22 cellular contexts compared by ENCODE assay signal in the genomic region with DNA sequence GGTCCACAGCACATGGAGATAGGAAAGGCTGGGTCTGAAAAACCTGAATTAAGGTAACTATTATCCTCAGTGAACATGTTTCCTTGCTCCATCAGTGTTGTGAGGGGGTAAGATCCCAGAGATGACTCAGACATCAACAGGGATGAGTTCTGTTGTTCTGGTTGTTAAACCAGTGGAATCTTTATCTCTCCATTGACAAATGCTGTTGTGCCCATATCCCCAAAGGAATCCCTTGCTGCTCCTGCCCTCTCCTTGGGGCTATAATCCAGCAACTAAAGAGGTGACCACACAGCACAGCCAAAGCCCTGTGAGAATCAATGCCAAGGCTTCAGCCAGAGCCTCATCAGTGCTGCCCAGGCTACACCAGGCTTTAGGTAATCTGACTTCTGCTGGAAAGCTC.
"Had no signal": no experiment of that assay in that cellular context is flagged by ENCODE, and none has a peak within 500 bp of the region (broad histone marks: within the 10 kb centered on the region; RNA-seq: fewer than 3 reads in every experiment).

No MANE protein-coding gene starts in this region.

- H3K27ac ChIP-seq: foreskin keratinocyte, neutrophil had no signal

- FAIRE-seq: urothelium cell line had no signal

- H3K4me3 ChIP-seq: breast epithelium, transverse colon had no signal

- ATAC-seq: activated CD8-positive, alpha-beta memory T cell treated with anti-CD3 and anti-CD28 coated beads, Interleukin-2, amount 10 ng/mL, durations not matched to agents 7 days and 5 days; activated CD8-positive, alpha-beta T cell treated with anti-CD3 and anti-CD28 coated beads, Interleukin-2, amount 10 ng/mL, durations not matched to agents 7 days and 5 days; activated naive CD4-positive, alpha-beta T cell treated with anti-CD3 and anti-CD28 coated beads, Interleukin-2, amount 50 U/mL, for 72 hours; esophagus mucosa; foreskin keratinocyte; left cardiac atrium; left ventricle myocardium superior; stimulated activated naive B cell treated with anti-CD40 and anti-IgM and Interleukin-4, amounts not matched to agents 10 μg/mL and 1 μg/mL and 100 μg/mL, for 72 hours had no signal

- H3K9me3 ChIP-seq: breast epithelium, neutrophil, transverse colon had no signal

- DNase-seq: activated B cell treated with CpG ODN at 0.5 μM for 24 hours; activated CD8-positive, alpha-beta memory T cell treated with anti-CD3 and anti-CD28 coated beads, Interleukin-2, amount 10 ng/mL, durations not matched to agents 7 days and 5 days; activated CD8-positive, alpha-beta T cell treated with anti-CD3 and anti-CD28 coated beads, Interleukin-2, amount 10 ng/mL, durations not matched to agents 7 days and 5 days; activated T-cell treated with anti-CD3 and anti-CD28 coated beads, Interleukin-2, amount 50 U/mL, for 48 hours; central memory CD4-positive, alpha-beta T cell; foreskin keratinocyte; left cardiac atrium; left ventricle myocardium superior; mammary epithelial cell; naive B cell; nephron progenitor cell; retina; stimulated activated CD4-positive, alpha-beta T cell treated with anti-CD3 and anti-CD28 coated beads, Interleukin-15, amount 100 ng/mL, for 24 hours; stimulated activated CD4-positive, alpha-beta T cell treated with anti-CD3 and anti-CD28 coated beads, Interleukin-2, amount 100 ng/mL, for 24 hours; stimulated activated naive B cell treated with anti-CD40 and anti-IgM and Interleukin-4, amounts not matched to agents 10 μg/mL and 1 μg/mL and 100 μg/mL, for 72 hours; T-helper 1 cell; transverse colon had no signal

- H3K27me3 ChIP-seq: breast epithelium, foreskin keratinocyte, neutrophil, transverse colon had no signal

- H3K36me3 ChIP-seq: breast epithelium, neutrophil, transverse colon had no signal
